ENCODE assay signal across 27 cellular contexts in genomic region chr3:149790698-149791097, GRCh38. TPM values are rescaled to one million over a fixed set of nuclear protein-coding genes. Genes with fewer than 3 reads are reported as not detected.
"Had no signal": no experiment of that assay in that cellular context is flagged by ENCODE, and none has a peak within 500 bp of the region (broad histone marks: within the 10 kb centered on the region; RNA-seq: fewer than 3 reads in every experiment).

No MANE protein-coding gene starts in this region.

- H3K79me2 ChIP-seq: hepatocyte had no signal

- ATAC-seq: activated T-cell treated with anti-CD3 and anti-CD28 coated beads, Interleukin-2, amount 50 U/mL, for 72 hours; body of pancreas; esophagus mucosa; left lung; natural killer cell; pancreas; psoas muscle; stimulated activated naive CD8-positive, alpha-beta T cell treated with anti-CD3 and anti-CD28 coated beads, Interleukin-15, Interleukin-2, amounts not matched to agents 100 U/mL and 50 U/mL, for 24 hours; T-helper 17 cell; upper lobe of right lung had no signal

- H3K4me3 ChIP-seq: body of pancreas, hepatocyte, left lung, lung, pancreas, psoas muscle, right atrium auricular region, upper lobe of right lung had no signal

- H3K4me2 ChIP-seq: hepatocyte had no signal

- H3K9me3 ChIP-seq: body of pancreas, left lung, pancreas, psoas muscle, right atrium auricular region, upper lobe of right lung had no signal

- DNase-seq: activated CD4-positive, alpha-beta T cell treated with anti-CD3 and anti-CD28 coated beads for 4 hours; activated CD4-positive, alpha-beta T cell treated with anti-CD3 and anti-CD28 coated beads, Interleukin-2, amount 50 U/mL, for 48 hours; activated CD4-positive, CD25-positive, alpha-beta regulatory T cell; activated effector memory CD4-positive, alpha-beta T cell treated with anti-CD3 and anti-CD28 coated beads, Interleukin-2, amount 50 U/mL, for 16 hours; activated naive CD4-positive, alpha-beta T cell treated with anti-CD3 and anti-CD28 coated beads, Interleukin-2, amount 10 ng/mL, durations not matched to agents 7 days and 5 days; activated T-cell treated with anti-CD3 and anti-CD28 coated beads, Interleukin-2, amount 50 U/mL, for 72 hours; body of pancreas; effector memory CD4-positive, alpha-beta T cell; glutamatergic neuron; immature natural killer cell; left lung; natural killer cell; pancreas; psoas muscle; stimulated activated CD4-positive, alpha-beta T cell treated with anti-CD3 and anti-CD28 coated beads, Interleukin-12 subunit alpha, Interleukin-12 subunit beta, amount 100 ng/mL, for 4 hours; stimulated activated CD4-positive, alpha-beta T cell treated with anti-CD3 and anti-CD28 coated beads, Interleukin-4, amount 100 ng/mL, for 4 hours; stimulated activated naive CD8-positive, alpha-beta T cell treated with anti-CD3 and anti-CD28 coated beads, Interleukin-15, Interleukin-2, amounts not matched to agents 100 U/mL and 50 U/mL, for 24 hours; T-helper 17 cell; upper lobe of right lung had no signal

- H3K27ac ChIP-seq: body of pancreas, hepatocyte, left lung, pancreas, psoas muscle, right atrium auricular region, upper lobe of right lung had no signal

- H3K4me1 ChIP-seq: body of pancreas, left lung, pancreas, psoas muscle, right atrium auricular region, upper lobe of right lung had no signal

- H3K27me3 ChIP-seq: body of pancreas, hepatocyte, left lung, pancreas, right atrium auricular region, upper lobe of right lung had no signal

- H2AFZ ChIP-seq: hepatocyte had no signal

- H3K36me3 ChIP-seq: left lung, pancreas, right atrium auricular region, upper lobe of right lung had no signal

RNA-seq across cellular contexts. Expression of gene ANKUB1, which starts 1.7 kb away (rescaled TPM):
- total RNA-seq: activated T-cell treated with anti-CD3 and anti-CD28 coated beads, Interleukin-2, amount 50 U/mL, for 72 hours; body of pancreas; cardiac septum; dermis microvascular lymphatic vessel endothelial cell; esophagus mucosa; hepatocyte; natural killer cell; pancreas; psoas muscle; right atrium auricular region; subcutaneous adipose tissue; T-helper 17 cell; upper lobe of right lung had no signal
- polyA plus RNA-seq: hepatocyte, immature natural killer cell, pancreas, thymus had no signal
